11 cellular contexts compared by ENCODE assay signal in the genomic region with DNA sequence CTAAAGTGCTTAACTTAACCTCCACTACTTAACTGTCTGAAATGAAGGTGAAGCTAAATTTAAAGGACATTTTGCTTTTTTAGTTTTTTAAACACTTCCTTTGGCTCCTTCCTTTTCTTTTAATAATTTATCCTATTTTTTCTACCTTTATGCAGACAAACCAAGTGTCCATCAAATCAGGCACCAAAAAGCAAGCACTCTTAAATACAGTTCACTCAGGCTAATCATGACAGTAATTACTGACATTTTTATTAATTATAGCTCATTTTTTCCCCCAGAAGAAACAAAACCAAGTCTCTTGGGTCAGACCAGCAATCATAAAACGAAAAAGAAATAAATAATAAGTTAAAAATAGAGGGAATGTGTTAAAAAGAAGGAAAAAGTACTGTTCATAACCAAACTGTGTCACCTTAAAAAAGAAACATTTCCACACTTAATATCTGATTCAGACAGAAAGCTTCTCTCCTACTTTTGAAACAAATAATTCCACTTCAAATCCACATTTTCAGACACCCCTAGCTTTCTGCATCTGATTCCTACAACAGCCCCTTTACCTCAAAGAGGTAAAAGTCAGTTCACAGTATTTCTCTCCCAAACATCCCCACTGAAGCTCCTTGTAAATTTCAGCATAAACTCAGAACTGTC. TPM values are rescaled to one million over a fixed set of nuclear protein-coding genes. Genes with fewer than 3 reads are reported as not detected.
DNase-seq lines count a peak whose midpoint lies in the region; ATAC-seq and TF ChIP-seq lines count a peak whose summit lies in the region.
"Had no signal": no experiment of that assay in that cellular context is flagged by ENCODE, and none has a peak within 500 bp of the region (broad histone marks: within the 10 kb centered on the region; RNA-seq: fewer than 3 reads in every experiment).

No MANE protein-coding gene starts in this region.

- intact Hi-C loops in breast epithelium (cut with DNase I; ENCODE audit: low total_unique reads) (no loop called here), mammary epithelial cell (cut with micrococcal nuclease) (no loop called here)

- H3K4me1 Mint-ChIP-seq in memory B cell: peaks cover 16% of the 10 kb centered on the region

- H3K27me3 Mint-ChIP-seq in memory B cell: no peaks in the 10 kb centered on the region

- CTCF ChIA-PET in mammary epithelial cell (lab: Charles Lee; ENCODE audit: low non-redundant PET): interaction anchor here (0.7 kb wide), 1 partner anchor 9 kb away, joined by 3 read pairs; no protein-coding TSS in a partner anchor

- TF ChIP-seq EP300 in tibial nerve (IDR thresholded peaks at IDR 0.05) (no peak), upper lobe of left lung (IDR thresholded peaks at IDR 0.05) (no peak)

- H3K9ac ChIP-seq in mammary epithelial cell (ENCODE audit: insufficient read depth, low read length): no peak overlapping the region

- peak overlapping the region; percentile 100 for H3K4me3 Mint-ChIP-seq in memory B cell

- H3K27ac ChIP-seq in breast epithelium: no peak overlapping the region
- no peak overlapping the region for H3K27ac ChIP-seq in mammary epithelial cell (ENCODE audit: insufficient read depth, low read depth, low read length)
- H3K27ac ChIP-seq in tibial nerve: peak overlapping the region in 3 of 4 donors; percentile 92 to 96 (median 96)
- H3K27ac ChIP-seq in upper lobe of left lung: no peak overlapping the region

- BruUV-seq in mammary epithelial cell (replicated peaks; lab: Mats Ljungman, UMichigan): no TSS peak

- TF ChIP-seq POLR2A in breast epithelium (IDR thresholded peaks at IDR 0.05) (no peak), tibial nerve (IDR thresholded peaks at IDR 0.05) (no peak), upper lobe of left lung (IDR thresholded peaks at IDR 0.05) (no peak)

- peaks cover 2% of the 10 kb centered on the region for H3K79me2 ChIP-seq in mammary epithelial cell (ENCODE audit: insufficient read depth, low read length)

- no peak for ATAC-seq in activated naive CD4-positive, alpha-beta T cell treated with anti-CD3 and anti-CD28 coated beads, Interleukin-2, amount 50 U/mL, for 72 hours
- ATAC-seq in memory B cell (ENCODE audit: low read depth): no peak
- no peak for ATAC-seq in upper lobe of left lung (ENCODE audit: low FRiP score in 2 of 2)
- ATAC-seq: left lung had no signal

- no peaks in the 10 kb centered on the region for H3K9me3 ChIP-seq in breast epithelium
- no peaks in the 10 kb centered on the region for H3K9me3 ChIP-seq in mammary epithelial cell (replicated peaks; ENCODE audit: insufficient read depth, low read length)
- no peaks in the 10 kb centered on the region for H3K9me3 ChIP-seq in tibial nerve
- H3K9me3 ChIP-seq in upper lobe of left lung: no peaks in the 10 kb centered on the region
- H3K9me3 ChIP-seq: left lung had no signal

- H3K36me3 ChIP-seq in breast epithelium: no peaks in the 10 kb centered on the region
- no peaks in the 10 kb centered on the region for H3K36me3 ChIP-seq in mammary epithelial cell (ENCODE audit: insufficient read depth, low read length)
- no peaks in the 10 kb centered on the region for H3K36me3 ChIP-seq in tibial nerve
- H3K36me3 ChIP-seq in upper lobe of left lung: no peaks in the 10 kb centered on the region
- H3K36me3 ChIP-seq: left lung had no signal

- H3K9me3 Mint-ChIP-seq in activated naive CD4-positive, alpha-beta T cell treated with anti-CD3 and anti-CD28 coated beads, Interleukin-2, amount 50 U/mL, for 72 hours: no peaks in the 10 kb centered on the region
- H3K9me3 Mint-ChIP-seq in memory B cell: no peaks in the 10 kb centered on the region

- H3K36me3 Mint-ChIP-seq in activated naive CD4-positive, alpha-beta T cell treated with anti-CD3 and anti-CD28 coated beads, Interleukin-2, amount 50 U/mL, for 72 hours: peaks cover 1 to 6% of the 10 kb centered on the region in 2 donors
- H3K36me3 Mint-ChIP-seq in memory B cell: no peaks in the 10 kb centered on the region

- peak overlapping the region; percentile 95 to 96 for H3K27ac Mint-ChIP-seq in activated naive CD4-positive, alpha-beta T cell treated with anti-CD3 and anti-CD28 coated beads, Interleukin-2, amount 50 U/mL, for 72 hours
- peak overlapping the region; percentile 100 for H3K27ac Mint-ChIP-seq in memory B cell

- H3K27me3 ChIP-seq in breast epithelium (peaks cover 0 to 27% of the 10 kb centered on the region in 2 donors), mammary epithelial cell (ENCODE audit: insufficient read depth, low read length) (peaks cover 34% of the 10 kb centered on the region), tibial nerve (peaks cover 0 to 62% of the 10 kb centered on the region in 2 donors), upper lobe of left lung (peaks cover 1 to 34% (median 10%) of the 10 kb centered on the region in 4 donors)

- TF ChIP-seq CTCF in breast epithelium (IDR thresholded peaks at IDR 0.05): no peak
- no peak for TF ChIP-seq CTCF in mammary epithelial cell (conservative IDR thresholded peaks at IDR 0.05 in 1 of 2, IDR thresholded peaks at IDR 0.05 in 1 of 2; ENCODE audit: extremely low read depth in 1 of 2, insufficient read depth in 1 of 2, low read depth in 1 of 2, low read length in 2 of 2)
- no peak for TF ChIP-seq CTCF in tibial nerve (IDR thresholded peaks at IDR 0.05)
- TF ChIP-seq CTCF in upper lobe of left lung (IDR thresholded peaks at IDR 0.05): no peak

- H3K4me3 ChIP-seq in breast epithelium (peak overlapping the region in 2 of 3 donors; percentile 62 to 78), mammary epithelial cell (replicated peaks in 1 of 3; ENCODE audit: insufficient read depth in 1 of 3, low read depth in 2 of 3, low read length in 3 of 3) (no peak overlapping the region), tibial nerve (peak overlapping the region in 2 of 4 donors; percentile 71 to 73), upper lobe of left lung (peak overlapping the region in 1 of 4 donors; percentile 74)

- no peaks in the 10 kb centered on the region for H4K20me1 ChIP-seq in mammary epithelial cell (ENCODE audit: insufficient read depth, low read length)

- no peak overlapping the region for H3K4me2 ChIP-seq in mammary epithelial cell (ENCODE audit: insufficient read depth, low read depth, low read length)

- in situ Hi-C loops in mammary epithelial cell (cut with MboI; ENCODE audit: low sequenced_read_pairs in 2 of 2): no loop called here

- dilution Hi-C loops in mammary epithelial cell (cut with HindIII; ENCODE audit: low sequenced_read_pairs): no loop called here

- H2AFZ ChIP-seq in mammary epithelial cell (ENCODE audit: low read depth, low read length): no peak overlapping the region

- no peaks in the 10 kb centered on the region for H3K4me1 ChIP-seq in breast epithelium
- peaks cover 22% of the 10 kb centered on the region for H3K4me1 ChIP-seq in mammary epithelial cell (ENCODE audit: insufficient read depth, low read length)
- peaks cover 0 to 43% (median 8%) of the 10 kb centered on the region in 4 donors for H3K4me1 ChIP-seq in tibial nerve
- peaks cover 38 to 46% (median 40%) of the 10 kb centered on the region in 4 donors for H3K4me1 ChIP-seq in upper lobe of left lung

- WGBS in mammary epithelial cell (ENCODE audit: low coverage, missing lambda C conversion rate): 10% methylated on average over 1 of the region's 1 CpG
- WGBS in tibial nerve, 2 donors: 27 to 37% methylated on average over 1 of the region's 1 CpG
- WGBS in upper lobe of left lung, 2 donors: 27 to 33% methylated on average over 1 of the region's 1 CpG

- DNase-seq in breast epithelium (ENCODE audit: low spot score in 2 of 2) (no peak), mammary epithelial cell (no peak), memory B cell (ENCODE audit: low spot score in 2 of 2) (no peak), tibial nerve (ENCODE audit: low spot score in 2 of 2) (no peak), nucleus accumbens (lab: John Stamatoyannopoulos, UW) (no peak), NCI-H446 treated with DMSO at 0.1 percent for 48 hours (lab: John Stamatoyannopoulos, UW) (no peak), upper lobe of left lung (no peak)
- DNase-seq in activated naive CD4-positive, alpha-beta T cell treated with anti-CD3 and anti-CD28 coated beads, Interleukin-2, amount 50 U/mL, for 72 hours (ENCODE audit: low spot score in 2 of 2): no peak
- DNase-seq: Calu3; effector CD8-positive, alpha-beta T cell; left lung had no signal

RNA-seq across cellular contexts. Expression of gene CCND2, which starts 5.5 kb away (rescaled TPM):
- 10 to 100 TPM; 43.3 to 72.8 (median 53.7) TPM for total RNA-seq in breast epithelium
- total RNA-seq in mammary epithelial cell: 100 to 1,000 TPM; 483 to 932 TPM
- 234 TPM for polyA plus RNA-seq in mammary epithelial cell
- polyA minus RNA-seq in mammary epithelial cell: 991 TPM
- total RNA-seq in activated naive CD4-positive, alpha-beta T cell treated with anti-CD3 and anti-CD28 coated beads, Interleukin-2, amount 50 U/mL, for 72 hours: 100 to 1,000 TPM; 266 to 571 TPM
- total RNA-seq in tibial nerve: 100 to 1,000 TPM in 1 of 4 donors, 10 to 100 TPM in 3; 84.1 to 124 (median 89.7) TPM
- total RNA-seq in upper lobe of left lung: 100 to 1,000 TPM in 1 of 6 donors, 10 to 100 TPM in 5; 47.1 to 101 (median 64.6) TPM

RNA-seq across cellular contexts. Expression of gene TIGAR, which starts 53.0 kb away (rescaled TPM):
- total RNA-seq in breast epithelium (1 to 10 TPM; 2.9 to 7.5 (median 6.9) TPM), mammary epithelial cell (10 to 100 TPM; 42.8 to 68.2 TPM), tibial nerve (1 to 10 TPM; 1.8 to 4.4 (median 2.5) TPM), upper lobe of left lung (10 to 100 TPM in 3 of 6 donors, 1 to 10 TPM in 3; 4.9 to 19.5 (median 10.4) TPM)
- polyA plus RNA-seq in mammary epithelial cell: 15.5 TPM
- polyA minus RNA-seq in mammary epithelial cell: 3.8 TPM
- total RNA-seq in activated naive CD4-positive, alpha-beta T cell treated with anti-CD3 and anti-CD28 coated beads, Interleukin-2, amount 50 U/mL, for 72 hours: 10 to 100 TPM in 1 of 2 donors, 1 to 10 TPM in 1; 3.8 to 17.0 TPM

Comparison
In these comparisons a context has a peak if more than half of its experiments do, and no peak if none do; other contexts are left out.
1. H3K4me3 ChIP-seq: peak in breast epithelium (2 of 3); none in mammary epithelial cell (0 of 3).
2. H3K27ac ChIP-seq: peak in tibial nerve (3 of 4); none in breast epithelium (0 of 2), mammary epithelial cell (single experiment) and upper lobe of left lung (0 of 4).